Comparison of ENCODE assay signal across 13 cellular contexts in the genomic region with DNA sequence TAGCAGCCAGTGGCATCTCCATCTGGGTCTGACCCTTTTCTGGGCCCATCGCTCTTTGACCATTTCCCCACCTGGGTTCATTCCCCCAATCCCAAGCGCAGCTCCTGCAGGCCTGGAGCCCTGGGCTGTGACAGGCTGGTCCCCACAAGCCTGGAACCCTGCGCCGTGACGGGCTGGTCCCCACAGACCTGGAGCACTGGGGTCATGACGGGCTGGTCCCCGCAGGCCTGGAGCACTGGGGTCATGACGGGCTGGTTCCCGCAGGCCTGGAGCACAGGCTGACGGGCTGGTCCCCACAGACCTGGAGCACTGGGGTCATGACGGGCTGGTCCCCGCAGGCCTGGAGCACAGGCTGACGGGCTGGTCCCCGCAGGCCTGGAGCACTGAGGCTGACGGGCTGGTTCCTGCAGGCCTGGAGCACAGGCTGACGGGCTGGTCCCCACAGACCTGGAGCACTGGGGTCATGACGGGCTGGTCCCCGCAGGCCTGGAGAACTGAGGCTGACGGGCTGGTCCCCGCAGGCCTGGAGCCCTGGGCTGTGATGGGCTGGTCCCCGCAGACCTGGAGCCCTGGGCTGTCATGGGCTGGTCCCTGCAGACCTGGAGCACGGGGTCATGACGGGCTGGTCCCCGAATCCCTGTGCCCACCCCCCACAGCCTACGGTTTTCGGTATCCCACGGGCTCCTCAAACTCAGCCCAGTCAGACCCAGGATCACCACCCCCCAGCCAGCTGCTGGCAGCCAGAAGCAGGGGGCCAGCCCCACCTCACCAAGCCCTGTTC. TPM values are rescaled to one million over a fixed set of nuclear protein-coding genes. Genes with fewer than 3 reads are reported as not detected.
DNase-seq lines count a peak whose midpoint lies in the region; ATAC-seq and TF ChIP-seq lines count a peak whose summit lies in the region.
"Had no signal": no experiment of that assay in that cellular context is flagged by ENCODE, and none has a peak within 500 bp of the region (broad histone marks: within the 10 kb centered on the region; RNA-seq: fewer than 3 reads in every experiment).

No MANE protein-coding gene starts in this region.

- peak; percentile 1 for TF ChIP-seq POLR2A in GM15510 (IDR thresholded peaks at IDR 0.05; ENCODE audit: borderline replicate concordance, extremely low read depth, insufficient read length)

- CTCF ChIA-PET in CD8-positive, alpha-beta memory T cell (lab: Charles Lee) = interaction anchor here (1.0 to 7.5 kb wide), 13 partner anchors 10 to 139 kb away, joined by 3 to 100 read pairs (median 5); partner anchors contain the start of genes TMC6 and TMC8

- H3K9me3 ChIP-seq in CD8-positive, alpha-beta memory T cell (ENCODE audit: low read length) = no peaks in the 10 kb centered on the region
- H3K9me3 ChIP-seq: BLaER1 treated with 17β-estradiol and CSF1 and Interleukin-3, amounts not matched to agents 10 nM and 100 nM had no signal

- no peak for ATAC-seq in natural killer cell treated with Interleukin-12 subunit alpha and Interleukin-12 subunit beta and Interleukin-15 and Interleukin-18, amount 100 ng/mL, for 72 hours
- ATAC-seq in HG03342 (IDR thresholded peaks at IDR 0.05; ENCODE audit: unreplicated experiment) = no peak
- ATAC-seq in HG02973 (IDR thresholded peaks at IDR 0.05; ENCODE audit: unreplicated experiment) = no peak

- H3K36me3 ChIP-seq in CD8-positive, alpha-beta memory T cell (ENCODE audit: insufficient read depth, low read length) = peaks cover 56% of the 10 kb centered on the region

- no peak overlapping the region for H3K27ac ChIP-seq in CD8-positive, alpha-beta memory T cell (ENCODE audit: low read depth, low read length)
- H3K27ac ChIP-seq in cingulate gyrus (ENCODE audit: low read depth, low read length) = peak overlapping the region; percentile 100

- no peak overlapping the region for H3K4me3 ChIP-seq in CD8-positive, alpha-beta memory T cell (ENCODE audit: low read length)

- POLR2A ChIA-PET in CD8-positive, alpha-beta memory T cell (lab: Charles Lee) = interaction anchor here (0.9 to 6.6 kb wide), 5 partner anchors 16 to 58 kb away, joined by 3 to 111 read pairs (median 4); partner anchors contain the start of genes TMC6 and TMC8

- peaks cover 0 to 5% of the 10 kb centered on the region in 2 donors for H3K27me3 Mint-ChIP-seq in CD8-positive, alpha-beta memory T cell
- H3K27me3 Mint-ChIP-seq in natural killer cell treated with Interleukin-12 subunit alpha and Interleukin-12 subunit beta and Interleukin-15 and Interleukin-18, amount 100 ng/mL, for 72 hours = no peaks in the 10 kb centered on the region
- H3K27me3 Mint-ChIP-seq: activated naive CD4-positive, alpha-beta T cell treated with anti-CD3 and anti-CD28 coated beads, Interleukin-2, amount 50 U/mL, for 24 hours had no signal

- peaks cover 33 to 65% (median 42%) of the 10 kb centered on the region in 3 donors for H3K4me1 Mint-ChIP-seq in CD8-positive, alpha-beta memory T cell
- H3K4me1 Mint-ChIP-seq in natural killer cell treated with Interleukin-12 subunit alpha and Interleukin-12 subunit beta and Interleukin-15 and Interleukin-18, amount 100 ng/mL, for 72 hours (ENCODE audit: low read depth in 2 of 2) = peaks cover 29 to 30% of the 10 kb centered on the region in 2 donors

- H3K27me3 ChIP-seq in CD8-positive, alpha-beta memory T cell (ENCODE audit: insufficient read depth, low read length, poor library complexity, severe bottlenecking) = no peaks in the 10 kb centered on the region
- H3K27me3 ChIP-seq: BLaER1 treated with 17β-estradiol and CSF1 and Interleukin-3, amounts not matched to agents 10 nM and 100 nM had no signal

- peak overlapping the region in 5 of 8 donors; percentile 0 to 97 (median 83) for H3K27ac Mint-ChIP-seq in CD8-positive, alpha-beta memory T cell
- peak overlapping the region; percentile 87 to 91 for H3K27ac Mint-ChIP-seq in natural killer cell treated with Interleukin-12 subunit alpha and Interleukin-12 subunit beta and Interleukin-15 and Interleukin-18, amount 100 ng/mL, for 72 hours

- H3K4me1 ChIP-seq in CD8-positive, alpha-beta memory T cell (ENCODE audit: insufficient read depth, low read length) = peaks cover 34% of the 10 kb centered on the region

- no peaks in the 10 kb centered on the region for H3K9me3 Mint-ChIP-seq in CD8-positive, alpha-beta memory T cell
- no peaks in the 10 kb centered on the region for H3K9me3 Mint-ChIP-seq in natural killer cell treated with Interleukin-12 subunit alpha and Interleukin-12 subunit beta and Interleukin-15 and Interleukin-18, amount 100 ng/mL, for 72 hours
- H3K9me3 Mint-ChIP-seq: activated naive CD4-positive, alpha-beta T cell treated with anti-CD3 and anti-CD28 coated beads, Interleukin-2, amount 50 U/mL, for 24 hours had no signal

- peak in 1 of 5 donors; percentile 51 for DNase-seq in CD8-positive, alpha-beta memory T cell
- peak; percentile 55 for DNase-seq in natural killer cell treated with Interleukin-12 subunit alpha and Interleukin-12 subunit beta and Interleukin-15 and Interleukin-18, amount 100 ng/mL, for 72 hours (ENCODE audit: low spot score)
- no peak for DNase-seq in stimulated activated CD8-positive, alpha-beta memory T cell treated with anti-CD3 and anti-CD28 coated beads, Interleukin-4, amount 100 ng/mL, for 48 hours
- DNase-seq in SHP77 (lab: John Stamatoyannopoulos, UW) = no peak

- peaks cover 4 to 85% (median 9%) of the 10 kb centered on the region in 3 donors for H3K36me3 Mint-ChIP-seq in CD8-positive, alpha-beta memory T cell
- peaks cover 5% of the 10 kb centered on the region for H3K36me3 Mint-ChIP-seq in natural killer cell treated with Interleukin-12 subunit alpha and Interleukin-12 subunit beta and Interleukin-15 and Interleukin-18, amount 100 ng/mL, for 72 hours

- peak overlapping the region in 1 of 7 donors; percentile 77 for H3K4me3 Mint-ChIP-seq in CD8-positive, alpha-beta memory T cell
- H3K4me3 Mint-ChIP-seq in natural killer cell treated with Interleukin-12 subunit alpha and Interleukin-12 subunit beta and Interleukin-15 and Interleukin-18, amount 100 ng/mL, for 72 hours = no peak overlapping the region
- H3K4me3 Mint-ChIP-seq: activated naive CD4-positive, alpha-beta T cell treated with anti-CD3 and anti-CD28 coated beads, Interleukin-2, amount 50 U/mL, for 24 hours had no signal

RNA-seq across cellular contexts. Expression of gene TMC6, which starts 16.6 kb away (rescaled TPM):
- 100 to 1,000 TPM; 150 TPM for total RNA-seq in CD8-positive, alpha-beta memory T cell
- 296 TPM for polyA plus RNA-seq in CD8-positive, alpha-beta memory T cell
- 100 to 1,000 TPM; 282 to 351 TPM for total RNA-seq in natural killer cell treated with Interleukin-12 subunit alpha and Interleukin-12 subunit beta and Interleukin-15 and Interleukin-18, amount 100 ng/mL, for 72 hours

RNA-seq across cellular contexts. Expression of gene TMC8, which starts 18.7 kb away (rescaled TPM):
- total RNA-seq in CD8-positive, alpha-beta memory T cell = 100 to 1,000 TPM; 117 to 126 TPM
- 139 TPM for polyA plus RNA-seq in CD8-positive, alpha-beta memory T cell
- 100 to 1,000 TPM in 1 of 2 donors, 10 to 100 TPM in 1; 87.1 to 209 TPM for total RNA-seq in natural killer cell treated with Interleukin-12 subunit alpha and Interleukin-12 subunit beta and Interleukin-15 and Interleukin-18, amount 100 ng/mL, for 72 hours

RNA-seq across cellular contexts. Expression of gene C17orf99, which starts 34.3 kb away (rescaled TPM):
- not detected for total RNA-seq in CD8-positive, alpha-beta memory T cell
- not detected for polyA plus RNA-seq in CD8-positive, alpha-beta memory T cell
- total RNA-seq in natural killer cell treated with Interleukin-12 subunit alpha and Interleukin-12 subunit beta and Interleukin-15 and Interleukin-18, amount 100 ng/mL, for 72 hours = not detected
- total RNA-seq: activated CD8-positive, alpha-beta memory T cell treated with anti-CD3 and anti-CD28 coated beads for 36 hours; glomerular endothelial cell; SK-MEL-5 had no signal

RNA-seq across cellular contexts. Expression of gene SYNGR2, which starts 56.5 kb away (rescaled TPM):
- total RNA-seq in CD8-positive, alpha-beta memory T cell = 100 to 1,000 TPM; 186 to 200 TPM
- 140 TPM for polyA plus RNA-seq in CD8-positive, alpha-beta memory T cell
- total RNA-seq in natural killer cell treated with Interleukin-12 subunit alpha and Interleukin-12 subunit beta and Interleukin-15 and Interleukin-18, amount 100 ng/mL, for 72 hours = 100 to 1,000 TPM in 1 of 2 donors, 10 to 100 TPM in 1; 84.9 to 120 TPM
